ENCODE assay signal across 27 cellular contexts in genomic region chr6:161548713-161549112, GRCh38.
"Had no signal": no experiment of that assay in that cellular context is flagged by ENCODE, and none has a peak within 500 bp of the region (broad histone marks: within the 10 kb centered on the region; RNA-seq: fewer than 3 reads in every experiment).

No MANE protein-coding gene starts in this region.

- DNase-seq: stimulated activated CD4-positive, alpha-beta T cell treated with anti-CD3 and anti-CD28 coated beads, Interleukin-2, amount 100 ng/mL, for 48 hours; stimulated activated CD4-positive, alpha-beta T cell treated with anti-CD3 and anti-CD28 coated beads, Interleukin-4, amount 100 ng/mL, for 1 hour; stimulated activated CD4-positive, alpha-beta T cell treated with anti-CD3 and anti-CD28 coated beads, Interleukin-4, amount 100 ng/mL, for 24 hours; stimulated activated CD4-positive, alpha-beta T cell treated with anti-CD3 and anti-CD28 coated beads, Interleukin-4, amount 100 ng/mL, for 4 hours; stimulated activated CD8-positive, alpha-beta memory T cell treated with anti-CD3 and anti-CD28 coated beads, Interleukin-4, amount 100 ng/mL, for 48 hours; stimulated activated naive B cell treated with anti-CD40 and anti-IgM and Interleukin-4, amounts not matched to agents 10 μg/mL and 1 μg/mL and 100 μg/mL, for 72 hours; stimulated activated naive CD4-positive, alpha-beta T cell; stimulated activated naive CD4-positive, alpha-beta T cell treated with Interleukin-2 at 50 U/mL for 16 hours; stimulated activated naive CD8-positive, alpha-beta T cell treated with anti-CD3 and anti-CD28 coated beads, Interleukin-15, amount 100 ng/mL, for 72 hours; stimulated activated naive CD8-positive, alpha-beta T cell treated with anti-CD3 and anti-CD28 coated beads, Interleukin-15, Interleukin-2, amounts not matched to agents 100 U/mL and 50 U/mL, for 24 hours; stomach; substantia nigra; testis; thyroid gland; tibial artery; transverse colon; trophoblast cell; uterus had no signal

- H3K36me3 Mint-ChIP-seq: stimulated activated effector memory CD8-positive, alpha-beta T cell treated with anti-CD3 and anti-CD28 coated beads, Interleukin-12 subunit alpha, Interleukin-12 subunit beta, amount 100 ng/mL, for 72 hours; type B pancreatic cell had no signal

- H3K27me3 ChIP-seq: stomach, suprapubic skin, testis, thyroid gland, tibial artery, tibial nerve, transverse colon, upper lobe of left lung, uterus, vagina had no signal

- H3K4me1 Mint-ChIP-seq: stimulated activated memory B cell treated with anti-CD40 and anti-IgM and Interleukin-4, amounts not matched to agents 10 μg/mL and 1 μg/mL and 100 μg/mL, for 72 hours had no signal

- H3K36me3 ChIP-seq: stomach, suprapubic skin, thoracic aorta, thyroid gland, tibial artery, transverse colon, upper lobe of left lung, uterus, vagina had no signal

- H3K9me3 ChIP-seq: testis, thoracic aorta, thyroid gland, tibial artery, upper lobe of left lung, vagina had no signal

- H3K27me3 Mint-ChIP-seq: stimulated activated memory B cell treated with anti-CD40 and anti-IgM and Interleukin-4, amounts not matched to agents 10 μg/mL and 1 μg/mL and 100 μg/mL, for 72 hours; stimulated activated naive B cell treated with anti-CD40 and anti-IgM and Interleukin-4, amounts not matched to agents 10 μg/mL and 1 μg/mL and 100 μg/mL, for 72 hours; stimulated activated naive CD8-positive, alpha-beta T cell treated with anti-CD3 and anti-CD28 coated beads, Interleukin-15, amount 100 ng/mL, for 72 hours; stimulated activated naive CD8-positive, alpha-beta T cell treated with anti-CD3 and anti-CD28 coated beads, Interleukin-15, Interleukin-2, amounts not matched to agents 100 ng/mL and 50 ng/mL, for 24 hours; type B pancreatic cell had no signal

- H3K27ac ChIP-seq: stomach, suprapubic skin, testis, thoracic aorta, thyroid gland, tibial artery, tibial nerve, transverse colon, upper lobe of left lung, uterus, vagina had no signal

- ATAC-seq: stimulated activated effector memory CD8-positive, alpha-beta T cell treated with anti-CD3 and anti-CD28 coated beads, Interleukin-12 subunit alpha, Interleukin-12 subunit beta, amount 100 ng/mL, for 72 hours; stimulated activated memory B cell treated with anti-CD40 and anti-IgM and Interleukin-4, amounts not matched to agents 10 μg/mL and 1 μg/mL and 100 μg/mL, for 72 hours; stimulated activated naive B cell treated with anti-CD40 and anti-IgM and Interleukin-4, amounts not matched to agents 10 μg/mL and 1 μg/mL and 100 μg/mL, for 72 hours; stimulated activated naive CD8-positive, alpha-beta T cell treated with anti-CD3 and anti-CD28 coated beads, Interleukin-15, amount 100 ng/mL, for 72 hours; stimulated activated naive CD8-positive, alpha-beta T cell treated with anti-CD3 and anti-CD28 coated beads, Interleukin-15, Interleukin-2, amounts not matched to agents 100 U/mL and 50 U/mL, for 24 hours had no signal

- H3K4me3 Mint-ChIP-seq: stimulated activated effector memory CD8-positive, alpha-beta T cell treated with anti-CD3 and anti-CD28 coated beads, Interleukin-12 subunit alpha, Interleukin-12 subunit beta, amount 100 ng/mL, for 72 hours; stimulated activated memory B cell treated with anti-CD40 and anti-IgM and Interleukin-4, amounts not matched to agents 10 μg/mL and 1 μg/mL and 100 μg/mL, for 72 hours; stimulated activated naive B cell treated with anti-CD40 and anti-IgM and Interleukin-4, amounts not matched to agents 10 μg/mL and 1 μg/mL and 100 μg/mL, for 72 hours; stimulated activated naive CD8-positive, alpha-beta T cell treated with anti-CD3 and anti-CD28 coated beads, Interleukin-15, amount 100 ng/mL, for 72 hours; stimulated activated naive CD8-positive, alpha-beta T cell treated with anti-CD3 and anti-CD28 coated beads, Interleukin-15, Interleukin-2, amounts not matched to agents 100 ng/mL and 50 ng/mL, for 24 hours; type B pancreatic cell had no signal

- H3K27ac Mint-ChIP-seq: stimulated activated effector memory CD8-positive, alpha-beta T cell treated with anti-CD3 and anti-CD28 coated beads, Interleukin-12 subunit alpha, Interleukin-12 subunit beta, amount 100 ng/mL, for 72 hours; stimulated activated memory B cell treated with anti-CD40 and anti-IgM and Interleukin-4, amounts not matched to agents 10 μg/mL and 1 μg/mL and 100 μg/mL, for 72 hours; stimulated activated naive B cell treated with anti-CD40 and anti-IgM and Interleukin-4, amounts not matched to agents 10 μg/mL and 1 μg/mL and 100 μg/mL, for 72 hours; stimulated activated naive CD8-positive, alpha-beta T cell treated with anti-CD3 and anti-CD28 coated beads, Interleukin-15, amount 100 ng/mL, for 72 hours; stimulated activated naive CD8-positive, alpha-beta T cell treated with anti-CD3 and anti-CD28 coated beads, Interleukin-15, Interleukin-2, amounts not matched to agents 100 ng/mL and 50 ng/mL, for 24 hours; type B pancreatic cell had no signal

- H3K4me1 ChIP-seq: suprapubic skin, testis, thyroid gland, tibial artery, transverse colon, upper lobe of left lung, uterus, vagina had no signal

- H3K4me3 ChIP-seq: stomach, suprapubic skin, testis, thoracic aorta, thyroid gland, tibial artery, tibial nerve, transverse colon, upper lobe of left lung, uterus, vagina had no signal
